ENCODE assay signal across 1 cellular context in the genomic region with DNA sequence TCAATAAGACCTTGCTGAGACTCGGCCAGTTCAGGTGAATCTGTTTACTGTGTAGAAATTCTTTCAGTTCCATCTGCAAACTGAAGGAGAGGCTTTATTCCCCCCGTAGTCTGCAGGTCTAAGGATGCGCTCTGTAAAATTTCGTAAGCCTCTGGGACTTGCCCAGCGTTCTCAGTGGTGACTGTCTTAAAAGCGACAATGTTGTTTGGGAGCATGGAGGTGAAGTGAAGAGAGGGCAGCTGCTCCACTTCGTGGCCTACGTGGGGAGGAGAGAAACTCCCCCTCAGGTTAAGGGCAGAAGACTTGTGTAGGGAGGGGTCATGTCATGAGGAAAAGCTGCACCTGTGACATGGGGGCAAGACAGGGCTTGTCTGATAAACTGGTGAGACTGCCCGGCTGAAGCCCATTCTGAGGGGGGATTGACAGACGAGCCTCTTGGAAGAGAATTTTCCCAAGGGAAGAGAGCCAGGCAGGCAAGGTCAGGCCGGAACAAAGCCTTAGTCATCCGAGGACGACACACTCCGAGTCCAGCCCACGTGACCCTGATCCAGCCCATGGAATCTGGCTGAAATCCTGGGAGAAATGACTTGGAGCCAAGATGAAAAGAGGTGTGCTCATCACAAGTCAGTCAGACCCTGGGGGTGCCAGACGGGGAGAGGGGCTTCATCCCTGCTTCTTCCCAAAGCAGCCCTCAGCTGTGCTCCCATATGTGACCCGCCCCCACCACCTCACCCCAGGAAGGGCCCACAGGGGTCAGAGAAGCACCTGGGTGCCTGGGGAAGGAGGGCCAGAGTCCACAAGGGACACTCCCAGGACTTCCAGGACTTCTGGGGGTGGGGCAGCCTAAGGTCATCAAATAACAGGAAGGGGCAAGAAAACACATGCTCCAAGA.
TF ChIP-seq lines count a peak whose summit lies in the region.

No MANE protein-coding gene starts in this region.

TF ChIP-seq in HepG2, 621 proteins besides CTCF, POLR2A, EP300 and RAD21 (continued from another document and continues in another):
- TF ChIP-seq ZNF788 (CRISPR knock-in tag; IDR thresholded peaks at IDR 0.05; ENCODE audit: borderline replicate concordance) (peak; percentile 77; the same call in 1 of the 2 replicates), ADNP (CRISPR knock-in tag; IDR thresholded peaks at IDR 0.05) (no peak), FOXP1 (IDR thresholded peaks at IDR 0.05) (no peak), FOXP1 (CRISPR knock-in tag; IDR thresholded peaks at IDR 0.05) (peak; percentile 38; the same call in 1 of the 2 replicates), THYN1 (CRISPR knock-in tag; IDR thresholded peaks at IDR 0.05; ENCODE audit: borderline replicate concordance, low read depth) (no peak), ARNTL (CRISPR knock-in tag; IDR thresholded peaks at IDR 0.05) (peak; percentile 86), ZMYM3 (CRISPR knock-in tag; IDR thresholded peaks at IDR 0.05) (peak; percentile 72; the same call in 1 of the 2 replicates), ZNF614 (CRISPR knock-in tag; IDR thresholded peaks at IDR 0.05; ENCODE audit: borderline replicate concordance) (peak; percentile 31; the same call in 1 of the 2 replicates), CENPX (CRISPR knock-in tag; IDR thresholded peaks at IDR 0.05) (no peak), KLF11 (CRISPR knock-in tag; IDR thresholded peaks at IDR 0.05) (peak; percentile 59; the same call in 1 of the 2 replicates), SAFB2 (CRISPR knock-in tag; IDR thresholded peaks at IDR 0.05; ENCODE audit: borderline replicate concordance, low read depth) (peak; percentile 44; the same call in 1 of the 2 replicates), ZFX (CRISPR knock-in tag; IDR thresholded peaks at IDR 0.05; ENCODE audit: low read depth) (peak; percentile 68; the same call in 1 of the 2 replicates), CHD4 (IDR thresholded peaks at IDR 0.05; ENCODE audit: borderline replicate concordance, low read length) (peak; percentile 72; the same call in 1 of the 2 replicates), JUND (CRISPR knock-in tag; IDR thresholded peaks at IDR 0.05) (peak; percentile 85), HNF4A (CRISPR knock-in tag; IDR thresholded peaks at IDR 0.05) (peak; percentile 71), POLR2AphosphoS5 (IDR thresholded peaks at IDR 0.05; ENCODE audit: low read depth, low read length) (peak; percentile 58; the same call in 1 of the 2 replicates), KLF9 (CRISPR knock-in tag; IDR thresholded peaks at IDR 0.05; ENCODE audit: low read depth) (0 out of 2 replicates have a peak, but pooled peaks have one; percentile 49), ELF1 (CRISPR knock-in tag; IDR thresholded peaks at IDR 0.05) (peak; percentile 41; the same call in 1 of the 2 replicates), ZNF263 (CRISPR knock-in tag; IDR thresholded peaks at IDR 0.05) (peak; percentile 87), KMT2B (CRISPR knock-in tag; IDR thresholded peaks at IDR 0.05) (0 out of 2 replicates have a peak, but pooled peaks have one; percentile 9), CEBPG (CRISPR knock-in tag; IDR thresholded peaks at IDR 0.05) (peak; percentile 57; the same call in 1 of the 2 replicates), ZNF333 (CRISPR knock-in tag; IDR thresholded peaks at IDR 0.05; ENCODE audit: borderline replicate concordance) (no peak), TMF1 (CRISPR knock-in tag; IDR thresholded peaks at IDR 0.05; ENCODE audit: low read depth) (0 out of 2 replicates have a peak, but pooled peaks have one; percentile 39), EHMT2 (IDR thresholded peaks at IDR 0.05; ENCODE audit: borderline replicate concordance, low read depth, low read length) (no peak), REPIN1 (CRISPR knock-in tag; IDR thresholded peaks at IDR 0.05; ENCODE audit: borderline replicate concordance, low read depth) (no peak; the same call in 1 of the 2 replicates), FOXK1 (CRISPR knock-in tag; IDR thresholded peaks at IDR 0.05; ENCODE audit: borderline replicate concordance, low read depth) (peak; percentile 72; the same call in 1 of the 2 replicates), RFX5 (IDR thresholded peaks at IDR 0.05; ENCODE audit: low read depth, low read length) (no peak), JUNB (CRISPR knock-in tag; IDR thresholded peaks at IDR 0.05; ENCODE audit: borderline replicate concordance) (no peak), ZKSCAN1 (IDR thresholded peaks at IDR 0.05; ENCODE audit: low read length) (no peak), EZH2 (conservative IDR thresholded peaks at IDR 0.05; ENCODE audit: low read depth, low read length) (no peak), HOXA3 (CRISPR knock-in tag; IDR thresholded peaks at IDR 0.05) (peak; percentile 79), ZFP36L1 (CRISPR knock-in tag; IDR thresholded peaks at IDR 0.05) (peak; percentile 70), HNRNPH1 (optimal IDR thresholded peaks at IDR 0.05; ENCODE audit: low read depth, low read length) (no peak), CREB1 (IDR thresholded peaks at IDR 0.05) (no peak; the same call in 1 of the 2 replicates), CREB1 (CRISPR knock-in tag; IDR thresholded peaks at IDR 0.05) (peak; percentile 70; the same call in 1 of the 2 replicates), ZNF317 (CRISPR knock-in tag; IDR thresholded peaks at IDR 0.05) (peak; percentile 82; the same call in 1 of the 2 replicates), GMEB2 (CRISPR knock-in tag; IDR thresholded peaks at IDR 0.05; ENCODE audit: low read depth) (no peak), NFE2 (CRISPR knock-in tag; IDR thresholded peaks at IDR 0.05) (peak; percentile 46; the same call in 1 of the 2 replicates), YY1 (IDR thresholded peaks at IDR 0.05; ENCODE audit: insufficient read depth, insufficient replicate concordance, low read depth, low read length) (peak; percentile 44), NONO (IDR thresholded peaks at IDR 0.05) (no peak), NONO (CRISPR knock-in tag; conservative IDR thresholded peaks at IDR 0.05) (no peak), HINFP (CRISPR knock-in tag; IDR thresholded peaks at IDR 0.05; ENCODE audit: low read depth) (no peak), ZNF329 (CRISPR knock-in tag; IDR thresholded peaks at IDR 0.05; ENCODE audit: low read depth) (0 out of 2 replicates have a peak, but pooled peaks have one; percentile 40), ZNF33B (CRISPR knock-in tag; IDR thresholded peaks at IDR 0.05) (no peak), ZNF558 (CRISPR knock-in tag; IDR thresholded peaks at IDR 0.05; ENCODE audit: borderline replicate concordance) (no peak; the same call in 1 of the 2 replicates), SKI (IDR thresholded peaks at IDR 0.05; ENCODE audit: partially characterized antibody) (peak; percentile 25), GFI1 (CRISPR knock-in tag; IDR thresholded peaks at IDR 0.05; ENCODE audit: borderline replicate concordance) (peak; percentile 74), HMG20B (CRISPR knock-in tag; conservative IDR thresholded peaks at IDR 0.05) (no peak), TBX3 (IDR thresholded peaks at IDR 0.05; ENCODE audit: borderline replicate concordance) (no peak), PTBP1 (IDR thresholded peaks at IDR 0.05; ENCODE audit: low read depth, low read length, poor library complexity, severe bottlenecking) (no peak), ZNF605 (CRISPR knock-in tag; IDR thresholded peaks at IDR 0.05) (peak; percentile 55; the same call in 1 of the 2 replicates), DMTF1 (CRISPR knock-in tag; IDR thresholded peaks at IDR 0.05) (no peak), ZNF446 (CRISPR knock-in tag; IDR thresholded peaks at IDR 0.05) (no peak), ZNF225 (CRISPR knock-in tag; IDR thresholded peaks at IDR 0.05) (0 out of 2 replicates have a peak, but pooled peaks have one; percentile 31), MTF2 (CRISPR knock-in tag; IDR thresholded peaks at IDR 0.05; ENCODE audit: borderline replicate concordance) (no peak), DPF2 (CRISPR knock-in tag; IDR thresholded peaks at IDR 0.05; ENCODE audit: borderline replicate concordance, low read depth) (no peak), HOXA9 (CRISPR knock-in tag; IDR thresholded peaks at IDR 0.05; ENCODE audit: borderline replicate concordance) (no peak), ZNF343 (CRISPR knock-in tag; IDR thresholded peaks at IDR 0.05) (no peak)
- TF ChIP-seq, protein P1, sequence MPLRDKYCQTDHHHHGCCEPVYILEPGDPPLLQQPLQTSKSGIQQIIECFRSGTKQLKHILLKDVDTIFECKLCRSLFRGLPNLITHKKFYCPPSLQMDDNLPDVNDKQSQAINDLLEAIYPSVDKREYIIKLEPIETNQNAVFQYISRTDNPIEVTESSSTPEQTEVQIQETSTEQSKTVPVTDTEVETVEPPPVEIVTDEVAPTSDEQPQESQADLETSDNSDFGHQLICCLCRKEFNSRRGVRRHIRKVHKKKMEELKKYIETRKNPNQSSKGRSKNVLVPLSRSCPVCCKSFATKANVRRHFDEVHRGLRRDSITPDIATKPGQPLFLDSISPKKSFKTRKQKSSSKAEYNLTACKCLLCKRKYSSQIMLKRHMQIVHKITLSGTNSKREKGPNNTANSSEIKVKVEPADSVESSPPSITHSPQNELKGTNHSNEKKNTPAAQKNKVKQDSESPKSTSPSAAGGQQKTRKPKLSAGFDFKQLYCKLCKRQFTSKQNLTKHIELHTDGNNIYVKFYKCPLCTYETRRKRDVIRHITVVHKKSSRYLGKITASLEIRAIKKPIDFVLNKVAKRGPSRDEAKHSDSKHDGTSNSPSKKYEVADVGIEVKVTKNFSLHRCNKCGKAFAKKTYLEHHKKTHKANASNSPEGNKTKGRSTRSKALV (CRISPR knock-in tag; IDR thresholded peaks at IDR 0.05) = no peak
- TF ChIP-seq, protein P2, sequence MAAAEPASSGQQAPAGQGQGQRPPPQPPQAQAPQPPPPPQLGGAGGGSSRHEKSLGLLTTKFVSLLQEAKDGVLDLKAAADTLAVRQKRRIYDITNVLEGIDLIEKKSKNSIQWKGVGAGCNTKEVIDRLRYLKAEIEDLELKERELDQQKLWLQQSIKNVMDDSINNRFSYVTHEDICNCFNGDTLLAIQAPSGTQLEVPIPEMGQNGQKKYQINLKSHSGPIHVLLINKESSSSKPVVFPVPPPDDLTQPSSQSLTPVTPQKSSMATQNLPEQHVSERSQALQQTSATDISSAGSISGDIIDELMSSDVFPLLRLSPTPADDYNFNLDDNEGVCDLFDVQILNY (CRISPR knock-in tag; conservative IDR thresholded peaks at IDR 0.05) = no peak
- TF ChIP-seq, protein P3, sequence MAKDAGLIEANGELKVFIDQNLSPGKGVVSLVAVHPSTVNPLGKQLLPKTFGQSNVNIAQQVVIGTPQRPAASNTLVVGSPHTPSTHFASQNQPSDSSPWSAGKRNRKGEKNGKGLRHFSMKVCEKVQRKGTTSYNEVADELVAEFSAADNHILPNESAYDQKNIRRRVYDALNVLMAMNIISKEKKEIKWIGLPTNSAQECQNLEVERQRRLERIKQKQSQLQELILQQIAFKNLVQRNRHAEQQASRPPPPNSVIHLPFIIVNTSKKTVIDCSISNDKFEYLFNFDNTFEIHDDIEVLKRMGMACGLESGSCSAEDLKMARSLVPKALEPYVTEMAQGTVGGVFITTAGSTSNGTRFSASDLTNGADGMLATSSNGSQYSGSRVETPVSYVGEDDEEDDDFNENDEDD (CRISPR knock-in tag; IDR thresholded peaks at IDR 0.05; ENCODE audit: borderline replicate concordance) = peak; percentile 61; the same call in 1 of the 2 replicates
- TF ChIP-seq, protein P4, sequence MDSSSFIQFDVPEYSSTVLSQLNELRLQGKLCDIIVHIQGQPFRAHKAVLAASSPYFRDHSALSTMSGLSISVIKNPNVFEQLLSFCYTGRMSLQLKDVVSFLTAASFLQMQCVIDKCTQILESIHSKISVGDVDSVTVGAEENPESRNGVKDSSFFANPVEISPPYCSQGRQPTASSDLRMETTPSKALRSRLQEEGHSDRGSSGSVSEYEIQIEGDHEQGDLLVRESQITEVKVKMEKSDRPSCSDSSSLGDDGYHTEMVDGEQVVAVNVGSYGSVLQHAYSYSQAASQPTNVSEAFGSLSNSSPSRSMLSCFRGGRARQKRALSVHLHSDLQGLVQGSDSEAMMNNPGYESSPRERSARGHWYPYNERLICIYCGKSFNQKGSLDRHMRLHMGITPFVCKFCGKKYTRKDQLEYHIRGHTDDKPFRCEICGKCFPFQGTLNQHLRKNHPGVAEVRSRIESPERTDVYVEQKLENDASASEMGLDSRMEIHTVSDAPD (CRISPR knock-in tag; IDR thresholded peaks at IDR 0.05) = peak; percentile 53; the same call in 1 of the 2 replicates
